ENCODE assay signal across 11 cellular contexts in the genomic region with DNA sequence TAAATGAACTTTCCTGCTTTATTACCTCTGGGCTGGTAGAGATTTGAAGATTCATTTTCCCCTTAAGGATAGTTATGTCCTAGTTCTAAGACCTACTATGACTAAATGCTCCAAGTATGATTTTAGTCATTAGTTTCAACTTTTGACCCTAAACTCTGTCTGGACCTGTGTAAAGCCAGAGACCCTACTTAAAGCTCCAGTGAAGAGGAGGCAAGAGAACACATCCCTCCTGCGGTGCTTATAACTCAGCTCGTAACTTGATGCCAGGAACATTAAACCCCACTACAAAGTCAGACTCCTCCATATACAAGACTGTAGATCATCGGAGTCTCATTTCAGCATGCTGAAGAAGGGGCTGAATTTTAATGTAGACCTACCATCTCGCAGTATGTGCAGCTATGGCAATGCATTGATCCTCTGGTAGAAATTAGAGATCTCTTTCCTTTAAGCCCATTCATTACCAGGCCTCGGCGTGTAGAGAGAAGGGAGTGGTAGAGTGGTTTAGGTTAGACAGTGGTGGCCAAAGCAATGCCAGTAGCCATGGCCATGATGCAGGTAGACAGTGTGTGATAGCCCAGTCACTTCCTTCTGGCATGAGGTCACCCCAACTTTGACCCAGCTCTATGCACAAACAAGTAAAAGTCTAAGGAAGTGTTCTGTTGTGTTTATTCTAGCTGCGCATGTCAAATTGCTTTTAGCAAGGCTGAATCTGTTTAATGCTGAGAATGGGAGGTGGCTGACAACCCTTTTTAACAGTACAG. TPM values are rescaled to one million over a fixed set of nuclear protein-coding genes. Genes with fewer than 3 reads are reported as not detected.
A peak's percentile ranks its signal among the peaks of the same experiment; 100 is the strongest.
DNase-seq lines count a peak whose midpoint lies in the region; TF ChIP-seq lines count a peak whose summit lies in the region.
"Had no signal": no experiment of that assay in that cellular context is flagged by ENCODE, and none has a peak within 500 bp of the region (broad histone marks: within the 10 kb centered on the region; RNA-seq: fewer than 3 reads in every experiment).

No MANE protein-coding gene starts in this region.

- no peaks in the 10 kb centered on the region; the same call in 1 of the 2 replicates for H3K9me3 ChIP-seq in Loucy (ENCODE audit: insufficient read depth, low read depth, low read length)
- no peaks in the 10 kb centered on the region for H3K9me3 ChIP-seq in mesenchymal stem cell (ENCODE audit: control insufficient read depth, low read length)
- H3K9me3 ChIP-seq: suprapubic skin had no signal

- H3K36me3 ChIP-seq in Loucy (ENCODE audit: insufficient read depth, low read length) (no peaks in the 10 kb centered on the region), mesenchymal stem cell (ENCODE audit: control insufficient read depth in 1 of 2, insufficient read depth in 2 of 2, low read depth in 1 of 2, low read length in 2 of 2) (no peaks in the 10 kb centered on the region)
- H3K36me3 ChIP-seq: cardiac muscle cell, suprapubic skin had no signal

- no peak overlapping the region for H3K4me3 ChIP-seq in GM12865 (ENCODE audit: low read depth, low read length)
- H3K4me3 ChIP-seq in Loucy (ENCODE audit: low read length, poor library complexity, severe bottlenecking), result peak overlapping the region; percentile 41
- H3K4me3 ChIP-seq in mesenchymal stem cell (ENCODE audit: insufficient read depth in 1 of 2, low read depth in 1 of 2, low read length in 2 of 2), result no peak overlapping the region
- H3K4me3 ChIP-seq: cardiac muscle cell, suprapubic skin had no signal

- TF ChIP-seq CTCF in GM12865 (IDR thresholded peaks at IDR 0.05; ENCODE audit: insufficient read depth, low read depth, low read length, missing control alignments), result no peak
- no peak for TF ChIP-seq CTCF in Loucy (conservative IDR thresholded peaks at IDR 0.05; ENCODE audit: low read length)

- no peak overlapping the region for H3K23ac ChIP-seq in mesenchymal stem cell (ENCODE audit: low read length in 2 of 2)

- no peak overlapping the region for H2AK5ac ChIP-seq in mesenchymal stem cell (ENCODE audit: low read length, severe bottlenecking)

- H4K91ac ChIP-seq in mesenchymal stem cell (ENCODE audit: low read length), result no peak overlapping the region

- peaks cover 19% of the 10 kb centered on the region for H3K36me3 Mint-ChIP-seq in activated T-helper 2 cell treated with anti-CD3 and anti-CD28 coated beads, Interferon-gamma antibody, Interleukin-2, Interleukin-4, amounts not matched to agents 10 μg/mL and 5 μg/mL and 100 μg/mL, durations not matched to agents 14 hours and 24 hours and 36 hours (ENCODE audit: low read depth)

- no peak overlapping the region for H2BK15ac ChIP-seq in mesenchymal stem cell (ENCODE audit: low read depth, poor library complexity, severe bottlenecking)

- no peak overlapping the region for H2BK120ac ChIP-seq in mesenchymal stem cell (ENCODE audit: low read depth, low read length)

- no peaks in the 10 kb centered on the region for H3K9me2 ChIP-seq in Loucy (replicated peaks; ENCODE audit: low read depth, low read length)

- 80% methylated on average over 7 of the region's 7 CpGs for WGBS in mesenchymal stem cell

- DNase-seq in GM12865 (ENCODE audit: low read depth) (peak; percentile 29), mesenchymal stem cell (peak; percentile 54), LoVo (ENCODE audit: low spot score) (no peak), NCI-H2029 (lab: John Stamatoyannopoulos, UW) (no peak), ureter (ENCODE audit: low spot score) (no peak)
- no peak for DNase-seq in activated T-helper 2 cell treated with anti-CD3 and anti-CD28 coated beads, Interferon-gamma antibody, Interleukin-2, Interleukin-4, amounts not matched to agents 10 μg/mL and 5 μg/mL and 100 μg/mL, durations not matched to agents 14 hours and 24 hours and 36 hours (ENCODE audit: low spot score)
- DNase-seq: head of caudate nucleus, KG1 had no signal

- H3K18ac ChIP-seq in mesenchymal stem cell (ENCODE audit: low read depth in 1 of 2, low read length in 2 of 2), result peak overlapping the region in 1 of 2 experiments; percentile 37

- no peak overlapping the region for H4K8ac ChIP-seq in mesenchymal stem cell (ENCODE audit: low read length)

- peak overlapping the region; percentile 89 for H3K27ac Mint-ChIP-seq in activated T-helper 2 cell treated with anti-CD3 and anti-CD28 coated beads, Interferon-gamma antibody, Interleukin-2, Interleukin-4, amounts not matched to agents 10 μg/mL and 5 μg/mL and 100 μg/mL, durations not matched to agents 14 hours and 24 hours and 36 hours

- H3K4me3 Mint-ChIP-seq in activated T-helper 2 cell treated with anti-CD3 and anti-CD28 coated beads, Interferon-gamma antibody, Interleukin-2, Interleukin-4, amounts not matched to agents 10 μg/mL and 5 μg/mL and 100 μg/mL, durations not matched to agents 14 hours and 24 hours and 36 hours (ENCODE audit: low read depth), result no peak overlapping the region

- no peaks in the 10 kb centered on the region for H3K79me1 ChIP-seq in mesenchymal stem cell (replicated peaks; ENCODE audit: low read length, poor library complexity, severe bottlenecking)

- peak overlapping the region in 1 of 2 experiments; percentile 7 for H2BK12ac ChIP-seq in mesenchymal stem cell (ENCODE audit: low read length in 2 of 2)

- H3K9ac ChIP-seq in Loucy (ENCODE audit: low read depth, low read length, poor library complexity, severe bottlenecking), result peak overlapping the region; percentile 67
- H3K9ac ChIP-seq in mesenchymal stem cell (ENCODE audit: low read length), result peak overlapping the region; percentile 31

- peaks cover 62% of the 10 kb centered on the region for H3K4me1 Mint-ChIP-seq in activated T-helper 2 cell treated with anti-CD3 and anti-CD28 coated beads, Interferon-gamma antibody, Interleukin-2, Interleukin-4, amounts not matched to agents 10 μg/mL and 5 μg/mL and 100 μg/mL, durations not matched to agents 14 hours and 24 hours and 36 hours (ENCODE audit: low read depth)

- H3K4me1 ChIP-seq in Loucy (ENCODE audit: insufficient read depth, low read length, poor library complexity, severe bottlenecking) (peaks cover 56% of the 10 kb centered on the region), mesenchymal stem cell (ENCODE audit: control insufficient read depth, insufficient read depth, low read depth, low read length) (peaks cover 2% of the 10 kb centered on the region)
- H3K4me1 ChIP-seq: suprapubic skin had no signal

- H3F3A ChIP-seq in Loucy (ENCODE audit: low read depth), result no peaks in the 10 kb centered on the region

- H2AFZ ChIP-seq in Loucy (ENCODE audit: low read length) (peak overlapping the region; percentile 10; the same call in 1 of the 2 replicates), mesenchymal stem cell (ENCODE audit: low read depth, low read length) (no peak overlapping the region)

- H3K27me3 Mint-ChIP-seq in activated T-helper 2 cell treated with anti-CD3 and anti-CD28 coated beads, Interferon-gamma antibody, Interleukin-2, Interleukin-4, amounts not matched to agents 10 μg/mL and 5 μg/mL and 100 μg/mL, durations not matched to agents 14 hours and 24 hours and 36 hours (ENCODE audit: low read depth), result no peaks in the 10 kb centered on the region

- H2BK5ac ChIP-seq in mesenchymal stem cell (ENCODE audit: low read depth, low read length, poor library complexity, severe bottlenecking), result no peak overlapping the region

- H3K14ac ChIP-seq in mesenchymal stem cell (ENCODE audit: low read length in 2 of 2), result no peak overlapping the region

- H3K4ac ChIP-seq in mesenchymal stem cell (ENCODE audit: low read depth in 1 of 2, low read length in 2 of 2), result no peak overlapping the region

- no peaks in the 10 kb centered on the region for H4K20me1 ChIP-seq in Loucy (ENCODE audit: insufficient read depth, low read length, poor library complexity, severe bottlenecking)

- H3K4me2 ChIP-seq in Loucy (ENCODE audit: low read depth, low read length, poor library complexity, severe bottlenecking), result peak overlapping the region; percentile 62
- H3K4me2 ChIP-seq in mesenchymal stem cell (ENCODE audit: low read length, poor library complexity, severe bottlenecking), result no peak overlapping the region

- peaks cover 15% of the 10 kb centered on the region for H3K79me2 ChIP-seq in Loucy (ENCODE audit: insufficient read depth, low read length)

- intact Hi-C loops in activated T-helper 2 cell treated with anti-CD3 and anti-CD28 coated beads, Interferon-gamma antibody, Interleukin-2, Interleukin-4, amounts not matched to agents 10 μg/mL and 5 μg/mL and 100 μg/mL, durations not matched to agents 14 hours and 24 hours and 36 hours (cut with micrococcal nuclease), result loop anchor here (5.0 kb wide), 2 partner anchors 276 to 291 kb away; no protein-coding TSS in a partner anchor

- H3K27ac ChIP-seq in mesenchymal stem cell (ENCODE audit: low read length, poor library complexity, severe bottlenecking), result no peak overlapping the region
- H3K27ac ChIP-seq: cardiac muscle cell, suprapubic skin had no signal

- peaks cover 9% of the 10 kb centered on the region for H3K9me3 Mint-ChIP-seq in activated T-helper 2 cell treated with anti-CD3 and anti-CD28 coated beads, Interferon-gamma antibody, Interleukin-2, Interleukin-4, amounts not matched to agents 10 μg/mL and 5 μg/mL and 100 μg/mL, durations not matched to agents 14 hours and 24 hours and 36 hours

- H3K27me3 ChIP-seq in Loucy (ENCODE audit: insufficient read depth, low read length, poor library complexity, severe bottlenecking), result no peaks in the 10 kb centered on the region
- peaks cover 0 to 6% of the 10 kb centered on the region in 2 experiments for H3K27me3 ChIP-seq in mesenchymal stem cell (ENCODE audit: control insufficient read depth in 1 of 2, insufficient read depth in 1 of 2, low read length in 2 of 2)
- H3K27me3 ChIP-seq: cardiac muscle cell, suprapubic skin had no signal

RNA-seq across cellular contexts. Expression of gene MYB, which starts 34.8 kb away (rescaled TPM):
- 82.5 and 84.5 TPM in 2 replicates for total RNA-seq in activated T-helper 2 cell treated with anti-CD3 and anti-CD28 coated beads, Interferon-gamma antibody, Interleukin-2, Interleukin-4, amounts not matched to agents 10 μg/mL and 5 μg/mL and 100 μg/mL, durations not matched to agents 14 hours and 24 hours and 36 hours
- polyA plus RNA-seq in mesenchymal stem cell (2013, experiment 1 of 2), result 1.1 TPM
- polyA plus RNA-seq in mesenchymal stem cell (2013, experiment 2 of 2), result 0.88 TPM
- 0.89 TPM for total RNA-seq in ureter

Comparison
In these comparisons a context has a peak if more than half of its experiments do, and no peak if none do; other contexts are left out.
1. DNase-seq: peak in GM12865 (single experiment) and mesenchymal stem cell (single experiment); none in activated T-helper 2 cell treated with anti-CD3 and anti-CD28 coated beads, Interferon-gamma antibody, Interleukin-2, Interleukin-4, amounts not matched to agents 10 μg/mL and 5 μg/mL and 100 μg/mL, durations not matched to agents 14 hours and 24 hours and 36 hours (single experiment), LoVo (single experiment), NCI-H2029 (single experiment) and ureter (single experiment).
2. RNA of gene MYB, which starts 34.8 kb away (total RNA-seq): 82.5 to 84.5 TPM in activated T-helper 2 cell treated with anti-CD3 and anti-CD28 coated beads, Interferon-gamma antibody, Interleukin-2, Interleukin-4, amounts not matched to agents 10 μg/mL and 5 μg/mL and 100 μg/mL, durations not matched to agents 14 hours and 24 hours and 36 hours; 0.89 TPM in ureter (single experiment); every median in the first group is over 10 times any median in the second.